ENCODE assay signal across 1 cellular context in the genomic region with DNA sequence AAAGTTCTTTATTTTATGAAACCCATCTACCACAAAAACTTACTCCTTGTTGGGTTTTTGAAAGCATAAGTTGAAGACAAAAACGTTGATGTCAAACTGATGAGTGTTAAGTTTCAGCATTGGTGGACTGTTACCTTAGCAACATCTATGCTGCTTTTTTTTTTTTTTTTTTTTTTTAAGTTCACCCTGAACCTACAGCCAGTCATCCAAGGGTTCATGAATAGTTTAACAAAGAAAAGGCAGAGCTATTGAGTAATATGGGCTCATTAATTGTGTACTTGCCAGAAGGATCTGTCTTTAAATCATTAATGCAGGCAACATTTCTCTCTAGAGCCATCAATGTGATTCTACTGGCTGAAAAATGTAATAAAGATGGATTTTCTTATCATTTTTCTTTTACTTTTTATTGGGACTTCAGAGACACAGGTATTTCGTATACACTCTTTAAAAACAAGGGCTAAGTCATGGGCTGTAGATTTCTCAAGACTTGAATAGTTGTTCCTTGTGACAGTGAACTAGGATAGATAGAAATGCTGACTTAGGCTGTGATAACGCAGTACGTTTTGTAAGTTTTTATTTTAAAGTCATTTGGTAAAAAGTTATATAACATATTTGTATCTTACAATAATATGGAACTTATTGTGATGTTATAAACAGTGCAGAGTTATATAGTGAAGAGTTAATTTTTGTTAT.
TF ChIP-seq lines count a peak whose summit lies in the region.

A gene with protein sequence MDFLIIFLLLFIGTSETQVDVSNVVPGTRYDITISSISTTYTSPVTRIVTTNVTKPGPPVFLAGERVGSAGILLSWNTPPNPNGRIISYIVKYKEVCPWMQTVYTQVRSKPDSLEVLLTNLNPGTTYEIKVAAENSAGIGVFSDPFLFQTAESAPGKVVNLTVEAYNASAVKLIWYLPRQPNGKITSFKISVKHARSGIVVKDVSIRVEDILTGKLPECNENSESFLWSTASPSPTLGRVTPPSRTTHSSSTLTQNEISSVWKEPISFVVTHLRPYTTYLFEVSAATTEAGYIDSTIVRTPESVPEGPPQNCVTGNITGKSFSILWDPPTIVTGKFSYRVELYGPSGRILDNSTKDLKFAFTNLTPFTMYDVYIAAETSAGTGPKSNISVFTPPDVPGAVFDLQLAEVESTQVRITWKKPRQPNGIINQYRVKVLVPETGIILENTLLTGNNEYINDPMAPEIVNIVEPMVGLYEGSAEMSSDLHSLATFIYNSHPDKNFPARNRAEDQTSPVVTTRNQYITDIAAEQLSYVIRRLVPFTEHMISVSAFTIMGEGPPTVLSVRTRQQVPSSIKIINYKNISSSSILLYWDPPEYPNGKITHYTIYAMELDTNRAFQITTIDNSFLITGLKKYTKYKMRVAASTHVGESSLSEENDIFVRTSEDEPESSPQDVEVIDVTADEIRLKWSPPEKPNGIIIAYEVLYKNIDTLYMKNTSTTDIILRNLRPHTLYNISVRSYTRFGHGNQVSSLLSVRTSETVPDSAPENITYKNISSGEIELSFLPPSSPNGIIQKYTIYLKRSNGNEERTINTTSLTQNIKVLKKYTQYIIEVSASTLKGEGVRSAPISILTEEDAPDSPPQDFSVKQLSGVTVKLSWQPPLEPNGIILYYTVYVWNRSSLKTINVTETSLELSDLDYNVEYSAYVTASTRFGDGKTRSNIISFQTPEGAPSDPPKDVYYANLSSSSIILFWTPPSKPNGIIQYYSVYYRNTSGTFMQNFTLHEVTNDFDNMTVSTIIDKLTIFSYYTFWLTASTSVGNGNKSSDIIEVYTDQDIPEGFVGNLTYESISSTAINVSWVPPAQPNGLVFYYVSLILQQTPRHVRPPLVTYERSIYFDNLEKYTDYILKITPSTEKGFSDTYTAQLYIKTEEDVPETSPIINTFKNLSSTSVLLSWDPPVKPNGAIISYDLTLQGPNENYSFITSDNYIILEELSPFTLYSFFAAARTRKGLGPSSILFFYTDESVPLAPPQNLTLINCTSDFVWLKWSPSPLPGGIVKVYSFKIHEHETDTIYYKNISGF (N-terminal part only) (plus strand): TSS at position 262 of the 693 bp plus-strand sequence. CDS start 111 bp downstream, at position 373.

TF ChIP-seq in IMR-90, 13 proteins besides CTCF, POLR2A, EP300 and RAD21:
- TF ChIP-seq FOS (IDR thresholded peaks at IDR 0.05; ENCODE audit: low read depth, low read length), result no peak
- TF ChIP-seq, protein P1, sequence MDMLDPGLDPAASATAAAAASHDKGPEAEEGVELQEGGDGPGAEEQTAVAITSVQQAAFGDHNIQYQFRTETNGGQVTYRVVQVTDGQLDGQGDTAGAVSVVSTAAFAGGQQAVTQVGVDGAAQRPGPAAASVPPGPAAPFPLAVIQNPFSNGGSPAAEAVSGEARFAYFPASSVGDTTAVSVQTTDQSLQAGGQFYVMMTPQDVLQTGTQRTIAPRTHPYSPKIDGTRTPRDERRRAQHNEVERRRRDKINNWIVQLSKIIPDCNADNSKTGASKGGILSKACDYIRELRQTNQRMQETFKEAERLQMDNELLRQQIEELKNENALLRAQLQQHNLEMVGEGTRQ (IDR thresholded peaks at IDR 0.05; ENCODE audit: low read depth, low read length), result no peak
- no peak for TF ChIP-seq RCOR1 (IDR thresholded peaks at IDR 0.05; ENCODE audit: insufficient replicate concordance, low read length)
- TF ChIP-seq CHD1 (IDR thresholded peaks at IDR 0.05; ENCODE audit: low read depth, low read length), result no peak
- TF ChIP-seq SMC3 (IDR thresholded peaks at IDR 0.05; ENCODE audit: low read depth, low read length), result no peak
- TF ChIP-seq, protein P2, sequence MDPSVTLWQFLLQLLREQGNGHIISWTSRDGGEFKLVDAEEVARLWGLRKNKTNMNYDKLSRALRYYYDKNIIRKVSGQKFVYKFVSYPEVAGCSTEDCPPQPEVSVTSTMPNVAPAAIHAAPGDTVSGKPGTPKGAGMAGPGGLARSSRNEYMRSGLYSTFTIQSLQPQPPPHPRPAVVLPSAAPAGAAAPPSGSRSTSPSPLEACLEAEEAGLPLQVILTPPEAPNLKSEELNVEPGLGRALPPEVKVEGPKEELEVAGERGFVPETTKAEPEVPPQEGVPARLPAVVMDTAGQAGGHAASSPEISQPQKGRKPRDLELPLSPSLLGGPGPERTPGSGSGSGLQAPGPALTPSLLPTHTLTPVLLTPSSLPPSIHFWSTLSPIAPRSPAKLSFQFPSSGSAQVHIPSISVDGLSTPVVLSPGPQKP (IDR thresholded peaks at IDR 0.05; ENCODE audit: borderline replicate concordance, low read depth, low read length), result no peak
- no peak for TF ChIP-seq MAZ (IDR thresholded peaks at IDR 0.05; ENCODE audit: borderline replicate concordance, low read depth, low read length)
- TF ChIP-seq NFE2L2 (IDR thresholded peaks at IDR 0.05; ENCODE audit: low read depth, low read length), result no peak
- peak; percentile 22; the same call in 1 of the 2 replicates for TF ChIP-seq CEBPB (IDR thresholded peaks at IDR 0.05; ENCODE audit: low read depth, low read length)
